10 cellular contexts compared by ENCODE assay signal in genomic region chr5:177982072-177982727, GRCh38. TPM values are rescaled to one million over a fixed set of nuclear protein-coding genes. Genes with fewer than 3 reads are reported as not detected.
A peak's percentile ranks its signal among the peaks of the same experiment; 100 is the strongest.
DNase-seq lines count a peak whose midpoint lies in the region; ATAC-seq and TF ChIP-seq lines count a peak whose summit lies in the region.
"Had no signal": no experiment of that assay in that cellular context is flagged by ENCODE, and none has a peak within 500 bp of the region (broad histone marks: within the 10 kb centered on the region; RNA-seq: fewer than 3 reads in every experiment).

No MANE protein-coding gene starts in this region.

- ATAC-seq in HG03378 (IDR thresholded peaks at IDR 0.05; ENCODE audit: unreplicated experiment), result no peak

- no peak overlapping the region for H3K4me3 ChIP-seq in HFF-Myc (replicated peaks; ENCODE audit: low read depth, low read length)

- TF ChIP-seq CTCF in C4-2B (conservative IDR thresholded peaks at IDR 0.05) (peak; percentile 67), HFF-Myc (IDR thresholded peaks at IDR 0.05; ENCODE audit: low read depth, low read length, missing control alignments) (peak; percentile 41)

- no peak for DNase-seq in HFF-Myc (ENCODE audit: extremely low read depth, low read depth)
- DNase-seq in activated CD8-positive, alpha-beta memory T cell treated with anti-CD3 and anti-CD28 coated beads for 48 hours (ENCODE audit: low read depth in 2 of 3, low spot score in 2 of 3), result peak in 2 of 3 experiments; percentile 22 to 23
- peak; percentile 53 for DNase-seq in mesenteric fat pad (ENCODE audit: low spot score)
- DNase-seq in activated gamma-delta T cell treated with Interleukin-2 at 50 U/mL for 16 hours, result no peak
- DNase-seq in hepatic stellate cell (ENCODE audit: low spot score), result no peak
- DNase-seq in NCI-H82 (lab: John Stamatoyannopoulos, UW), result no peak
- DNase-seq: amniotic stem cell had no signal

- H3K27ac ChIP-seq in C4-2B, result no peak overlapping the region
- H3K27ac ChIP-seq: RWPE1 had no signal

RNA-seq across cellular contexts. Expression of gene PROP1, which starts 13.8 kb away (rescaled TPM):
- not detected for total RNA-seq in mesenteric fat pad

Comparison
In these comparisons a context has a peak if more than half of its experiments do, and no peak if none do; other contexts are left out.
1. DNase-seq: peak in activated CD8-positive, alpha-beta memory T cell treated with anti-CD3 and anti-CD28 coated beads for 48 hours (2 of 3) and mesenteric fat pad (single experiment); none in HFF-Myc (single experiment), activated gamma-delta T cell treated with Interleukin-2 at 50 U/mL for 16 hours (single experiment), hepatic stellate cell (single experiment) and NCI-H82 (single experiment).